16 cellular contexts compared by ENCODE assay signal in genomic region chr2:134220525-134220924, GRCh38. TPM values are rescaled to one million over a fixed set of nuclear protein-coding genes. Genes with fewer than 3 reads are reported as not detected.
DNase-seq lines count a peak whose midpoint lies in the region; ATAC-seq and TF ChIP-seq lines count a peak whose summit lies in the region.
"Had no signal": no experiment of that assay in that cellular context is flagged by ENCODE, and none has a peak within 500 bp of the region (broad histone marks: within the 10 kb centered on the region; RNA-seq: fewer than 3 reads in every experiment).

No MANE protein-coding gene starts in this region.

- peaks cover 5% of the 10 kb centered on the region for H3K79me1 ChIP-seq in H9 (ENCODE audit: insufficient read depth, low read depth, low read length, poor library complexity, severe bottlenecking)

- ATAC-seq in left ventricle myocardium superior (peak; percentile 50), GM18868 (IDR thresholded peaks at IDR 0.05; ENCODE audit: unreplicated experiment) (no peak), omental fat pad (ENCODE audit: low FRiP score) (no peak)
- ATAC-seq: activated naive CD4-positive, alpha-beta T cell treated with anti-CD3 and anti-CD28 coated beads, Interleukin-2, amount 50 U/mL, for 72 hours had no signal

- no peak overlapping the region for H2AFZ ChIP-seq in H9 (ENCODE audit: low read length)
- H2AFZ ChIP-seq: parathyroid adenoma had no signal

- H3K79me2 ChIP-seq in H9 (ENCODE audit: insufficient read depth, low read length), result peaks cover 5% of the 10 kb centered on the region; the same call in 1 of the 2 replicates

- peak overlapping the region in 2 of 3 experiments; percentile 2 to 65; a peak in 2 of 7 replicates for H3K27ac Mint-ChIP-seq in H9
- no peak overlapping the region for H3K27ac Mint-ChIP-seq in activated CD4-positive, alpha-beta T cell treated with anti-CD3 and anti-CD28 coated beads, Interleukin-2, amount 10 ng/mL, durations not matched to agents 24 days and 14 days

- no peak overlapping the region for H3K23ac ChIP-seq in H9 (ENCODE audit: insufficient read length, low read depth, low read length)

- no peak overlapping the region for H3K9ac ChIP-seq in H9 (ENCODE audit: extremely low read depth, insufficient read length, low read length)
- H3K9ac ChIP-seq: parathyroid adenoma had no signal

- H4K91ac ChIP-seq in H9 (ENCODE audit: insufficient read length, low read depth, low read length), result no peak overlapping the region

- H3K14ac ChIP-seq in H9 (ENCODE audit: insufficient read depth, low read length), result no peak overlapping the region

- H3K9me3 Mint-ChIP-seq in H9, result no peaks in the 10 kb centered on the region
- no peaks in the 10 kb centered on the region for H3K9me3 Mint-ChIP-seq in activated CD4-positive, alpha-beta T cell treated with anti-CD3 and anti-CD28 coated beads, Interleukin-2, amount 10 ng/mL, durations not matched to agents 24 days and 14 days
- H3K9me3 Mint-ChIP-seq: activated naive CD4-positive, alpha-beta T cell treated with anti-CD3 and anti-CD28 coated beads, Interleukin-2, amount 50 U/mL, for 72 hours had no signal

- H3K36me3 Mint-ChIP-seq in H9 (ENCODE audit: insufficient read depth in 1 of 3, low read depth in 3 of 3), result no peaks in the 10 kb centered on the region
- no peaks in the 10 kb centered on the region for H3K36me3 Mint-ChIP-seq in activated CD4-positive, alpha-beta T cell treated with anti-CD3 and anti-CD28 coated beads, Interleukin-2, amount 10 ng/mL, durations not matched to agents 24 days and 14 days (ENCODE audit: low read depth)
- H3K36me3 Mint-ChIP-seq: activated naive CD4-positive, alpha-beta T cell treated with anti-CD3 and anti-CD28 coated beads, Interleukin-2, amount 50 U/mL, for 72 hours had no signal

- H3K4ac ChIP-seq in H9 (ENCODE audit: low read depth, low read length), result no peak overlapping the region

- no peaks in the 10 kb centered on the region for H3K27me3 ChIP-seq in H9 (ENCODE audit: insufficient read depth, low read length)
- H3K27me3 ChIP-seq: esophagus squamous epithelium, vagina had no signal

- H3K4me2 ChIP-seq in H9 (ENCODE audit: insufficient read depth, insufficient read length, low read length), result no peak overlapping the region

- H2BK20ac ChIP-seq in H9 (ENCODE audit: low read depth, low read length, poor library complexity, severe bottlenecking), result no peak overlapping the region

- no peaks in the 10 kb centered on the region for H3K27me3 Mint-ChIP-seq in H9 (ENCODE audit: low read depth)
- H3K27me3 Mint-ChIP-seq in activated CD4-positive, alpha-beta T cell treated with anti-CD3 and anti-CD28 coated beads, Interleukin-2, amount 10 ng/mL, durations not matched to agents 24 days and 14 days, result no peaks in the 10 kb centered on the region

- no peaks in the 10 kb centered on the region for H4K20me1 ChIP-seq in H9 (ENCODE audit: control insufficient read depth, insufficient read depth, insufficient read length)

- intact Hi-C loops in left ventricle myocardium superior (cut with micrococcal nuclease), result no loop called here
- intact Hi-C loops in activated CD4-positive, alpha-beta T cell treated with anti-CD3 and anti-CD28 coated beads, Interleukin-2, amount 10 ng/mL, durations not matched to agents 24 days and 14 days (cut with micrococcal nuclease), result no loop called here

- H3K23me2 ChIP-seq in H9 (ENCODE audit: insufficient read length, low read depth, low read length, poor library complexity, severe bottlenecking), result no peaks in the 10 kb centered on the region

- DNase-seq in AML-193 (lab: John Stamatoyannopoulos, UW), result peak; percentile 47 to 59
- no peak for DNase-seq in H9
- DNase-seq in SKM-1 treated with dmso at 0.1 percent for 144 hours (lab: John Stamatoyannopoulos, UW; ENCODE audit: unreplicated experiment), result peak; percentile 57
- DNase-seq in left ventricle myocardium superior, result no peak
- no peak for DNase-seq in activated CD4-positive, alpha-beta T cell treated with anti-CD3 and anti-CD28 coated beads, Interleukin-2, amount 10 ng/mL, durations not matched to agents 24 days and 14 days
- no peak for DNase-seq in omental fat pad (ENCODE audit: low spot score)
- DNase-seq in activated effector memory CD4-positive, alpha-beta T cell treated with anti-CD3 and anti-CD28 coated beads, Interleukin-2, amount 50 U/mL, for 16 hours, result no peak
- DNase-seq: DMS79 treated with DMSO at 0.1 percent for 48 hours, esophagus squamous epithelium, hypothalamus, NCI-H2171, T1000 had no signal

- no peak overlapping the region for H3K4me3 Mint-ChIP-seq in H9
- H3K4me3 Mint-ChIP-seq in activated CD4-positive, alpha-beta T cell treated with anti-CD3 and anti-CD28 coated beads, Interleukin-2, amount 10 ng/mL, durations not matched to agents 24 days and 14 days, result no peak overlapping the region

- no peak overlapping the region for H3K56ac ChIP-seq in H9 (ENCODE audit: insufficient read length, low read depth, low read length)

- no peak overlapping the region for H2BK15ac ChIP-seq in H9 (ENCODE audit: low read depth, low read length)

- no peak overlapping the region for H3T11ph ChIP-seq in H9 (ENCODE audit: low read length)

- H3K27ac ChIP-seq in H9 (ENCODE audit: insufficient read length, low read depth, low read length), result no peak overlapping the region
- H3K27ac ChIP-seq: esophagus squamous epithelium, parathyroid adenoma, vagina had no signal

- no CpG with 5 or more reads among the region's 6 CpGs for WGBS in H9 (ENCODE audit: extremely low coverage, insufficient read length, low lambda C conversion rate)

- no peak overlapping the region for H4K5ac ChIP-seq in H9 (ENCODE audit: insufficient read length, low read depth, low read length)

- no peak for TF ChIP-seq CTCF in H9 (conservative IDR thresholded peaks at IDR 0.05)
- no peak for TF ChIP-seq CTCF in omental fat pad (IDR thresholded peaks at IDR 0.05)

- H2BK12ac ChIP-seq in H9 (ENCODE audit: insufficient read length, low read depth, low read length), result no peak overlapping the region

- H3K4me1 Mint-ChIP-seq in H9, result peaks cover 39 to 43% of the 10 kb centered on the region in 2 experiments
- peaks cover 37% of the 10 kb centered on the region for H3K4me1 Mint-ChIP-seq in activated CD4-positive, alpha-beta T cell treated with anti-CD3 and anti-CD28 coated beads, Interleukin-2, amount 10 ng/mL, durations not matched to agents 24 days and 14 days

- H2BK5ac ChIP-seq in H9 (ENCODE audit: insufficient read length, low read length), result no peak overlapping the region

- H2BK120ac ChIP-seq in H9 (ENCODE audit: low read depth, low read length, poor library complexity, severe bottlenecking), result no peak overlapping the region

- H3K18ac ChIP-seq in H9 (ENCODE audit: insufficient read length, low read depth, low read length), result no peak overlapping the region

- no peaks in the 10 kb centered on the region for H3K9me3 ChIP-seq in H9 (ENCODE audit: control insufficient read depth, low read depth, low read length)
- H3K9me3 ChIP-seq: esophagus squamous epithelium, vagina had no signal

- no peak overlapping the region for H4K8ac ChIP-seq in H9 (replicated peaks; ENCODE audit: insufficient read length, low read depth, low read length)

- no peak overlapping the region for H2AK5ac ChIP-seq in H9 (ENCODE audit: insufficient read length, low read length)

- H3K4me1 ChIP-seq in H9 (ENCODE audit: insufficient read depth, low read length), result peaks cover 11% of the 10 kb centered on the region; the same call in 1 of the 2 replicates
- H3K4me1 ChIP-seq: parathyroid adenoma had no signal

RNA-seq across cellular contexts. Expression of gene MGAT5, which starts 33.3 kb away (rescaled TPM):
- total RNA-seq in H9 (2021) (25.7 and 31.6 TPM in 2 replicates), left ventricle myocardium superior (98.1 TPM), omental fat pad (10 to 100 TPM; 28.3 to 52.3 (median 40.4) TPM)
- 23.7 and 25.7 TPM in 2 replicates for total RNA-seq in activated CD4-positive, alpha-beta T cell treated with anti-CD3 and anti-CD28 coated beads, Interleukin-2, amount 10 ng/mL, durations not matched to agents 24 days and 14 days

Comparison
In these comparisons a context has a peak if more than half of its experiments do, and no peak if none do; other contexts are left out.
1. DNase-seq: peak in AML-193 (2 of 2) and SKM-1 treated with dmso at 0.1 percent for 144 hours (single experiment); none in H9 (single experiment), left ventricle myocardium superior (single experiment), activated CD4-positive, alpha-beta T cell treated with anti-CD3 and anti-CD28 coated beads, Interleukin-2, amount 10 ng/mL, durations not matched to agents 24 days and 14 days (single experiment), omental fat pad (single experiment) and activated effector memory CD4-positive, alpha-beta T cell treated with anti-CD3 and anti-CD28 coated beads, Interleukin-2, amount 50 U/mL, for 16 hours (single experiment).